9 cellular contexts compared by ENCODE assay signal in the genomic region with DNA sequence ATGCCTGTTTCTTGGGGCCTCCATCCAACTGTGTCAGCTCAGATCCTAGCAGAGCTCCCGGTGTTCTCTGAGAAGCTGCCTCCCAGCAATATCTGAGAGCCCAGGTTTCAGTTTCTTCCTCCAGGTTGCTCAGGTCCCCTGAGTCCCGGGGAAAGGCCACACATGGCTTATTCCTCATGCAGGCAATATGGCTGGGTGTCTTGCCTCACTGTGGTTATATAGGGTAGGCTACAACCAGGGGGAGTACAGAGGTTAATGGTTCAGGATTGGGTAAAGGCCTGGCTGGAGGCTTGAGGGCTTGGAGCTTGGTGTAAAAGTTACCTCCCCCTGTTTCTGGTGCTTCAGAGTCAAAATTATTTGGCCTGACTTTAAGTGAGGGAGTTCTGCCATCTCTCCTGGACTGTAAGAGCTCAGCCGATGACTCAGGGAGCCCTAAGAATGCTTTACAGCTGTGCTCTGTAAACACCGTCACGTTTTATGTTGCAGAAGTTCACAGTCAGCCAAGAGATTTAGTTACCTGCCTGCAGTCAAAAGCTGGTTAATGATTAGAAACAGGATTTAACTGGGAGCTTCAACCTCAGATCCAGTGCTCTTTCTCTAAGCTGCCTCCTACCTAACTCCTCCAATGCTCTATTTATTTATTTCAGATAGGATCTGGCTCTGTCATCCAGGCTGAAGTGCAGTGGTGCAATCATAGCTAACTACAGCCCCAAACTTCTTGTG. TPM values are rescaled to one million over a fixed set of nuclear protein-coding genes. Genes with fewer than 3 reads are reported as not detected.
DNase-seq lines count a peak whose midpoint lies in the region; ATAC-seq and TF ChIP-seq lines count a peak whose summit lies in the region.
"Had no signal": no experiment of that assay in that cellular context is flagged by ENCODE, and none has a peak within 500 bp of the region (broad histone marks: within the 10 kb centered on the region; RNA-seq: fewer than 3 reads in every experiment).

No MANE protein-coding gene starts in this region.

- no peaks in the 10 kb centered on the region for H3K27me3 ChIP-seq in MM.1S (replicated peaks; ENCODE audit: insufficient read depth, low read length)
- no peaks in the 10 kb centered on the region for H3K27me3 ChIP-seq in H7 (ENCODE audit: control insufficient read depth, insufficient read depth, low read length)

- CTCF ChIA-PET in GM10248 (lab: Yijun Ruan, JAX): interaction anchor here (0.8 to 3.0 kb wide), 23 partner anchors 9 to 449 kb away, joined by 3 to 29 read pairs (median 5); no protein-coding TSS in a partner anchor
- CTCF ChIA-PET in activated naive CD4-positive, alpha-beta T cell treated with anti-CD3 and anti-CD28 coated beads, Interleukin-2, amount 10 ng/mL, durations not matched to agents 7 days and 5 days (lab: Charles Lee): interaction anchor here (0.6 to 4.6 kb wide), 18 partner anchors 13 to 449 kb away, joined by 3 to 35 read pairs (median 3); partner anchors contain the start of gene UBAP2

- DNase-seq in COLO668 (lab: John Stamatoyannopoulos, UW; ENCODE audit: unreplicated experiment): peak; percentile 67
- no peak for DNase-seq in MM.1S
- DNase-seq in epithelial cell of proximal tubule (ENCODE audit: low read depth): peak; percentile 84
- DNase-seq in non-pigmented ciliary epithelial cell (ENCODE audit: low read depth): peak; percentile 65
- DNase-seq in GM10248 (ENCODE audit: extremely low spot score): no peak
- DNase-seq in H7: no peak
- no peak for DNase-seq in activated naive CD4-positive, alpha-beta T cell treated with anti-CD3 and anti-CD28 coated beads, Interleukin-2, amount 10 ng/mL, durations not matched to agents 7 days and 5 days
- DNase-seq: T-helper 17 cell had no signal

- H3K36me3 Mint-ChIP-seq in activated naive CD4-positive, alpha-beta T cell treated with anti-CD3 and anti-CD28 coated beads, Interleukin-2, amount 10 ng/mL, durations not matched to agents 7 days and 5 days: no peaks in the 10 kb centered on the region

- no peak overlapping the region for H3K4me2 ChIP-seq in MM.1S (ENCODE audit: low read depth, low read length)

- no peaks in the 10 kb centered on the region for H3K36me3 ChIP-seq in MM.1S (replicated peaks; ENCODE audit: insufficient read depth, low read length)
- H3K36me3 ChIP-seq in H7 (replicated peaks; ENCODE audit: control insufficient read depth, insufficient read depth, low read length): no peaks in the 10 kb centered on the region

- no peaks in the 10 kb centered on the region for H3K9me3 ChIP-seq in MM.1S (replicated peaks; ENCODE audit: insufficient read depth, low read length)

- no peak overlapping the region for H3K9ac ChIP-seq in MM.1S (ENCODE audit: low read length)

- H3K27ac Mint-ChIP-seq in activated naive CD4-positive, alpha-beta T cell treated with anti-CD3 and anti-CD28 coated beads, Interleukin-2, amount 10 ng/mL, durations not matched to agents 7 days and 5 days: no peak overlapping the region
- H3K27ac Mint-ChIP-seq: T-helper 17 cell had no signal

- TF ChIP-seq CTCF in MM.1S (IDR thresholded peaks at IDR 0.05; ENCODE audit: low read length) (no peak), epithelial cell of proximal tubule (conservative IDR thresholded peaks at IDR 0.05; ENCODE audit: low read depth, low read length) (no peak), GM10248 (IDR thresholded peaks at IDR 0.05; ENCODE audit: control extremely low read depth, extremely low read depth, low read depth, missing control alignments) (no peak)

- H3K27ac ChIP-seq in MM.1S (ENCODE audit: low read length): no peak overlapping the region

- H3K9me2 ChIP-seq in MM.1S (replicated peaks; ENCODE audit: insufficient read depth, low read length): no peaks in the 10 kb centered on the region

- no peak for ATAC-seq in GM19328 (IDR thresholded peaks at IDR 0.05; ENCODE audit: unreplicated experiment)
- ATAC-seq: T-helper 17 cell had no signal

- H3K4me3 Mint-ChIP-seq in activated naive CD4-positive, alpha-beta T cell treated with anti-CD3 and anti-CD28 coated beads, Interleukin-2, amount 10 ng/mL, durations not matched to agents 7 days and 5 days: no peak overlapping the region
- H3K4me3 Mint-ChIP-seq: T-helper 17 cell had no signal

- H3K27me3 Mint-ChIP-seq in activated naive CD4-positive, alpha-beta T cell treated with anti-CD3 and anti-CD28 coated beads, Interleukin-2, amount 10 ng/mL, durations not matched to agents 7 days and 5 days: no peaks in the 10 kb centered on the region
- H3K27me3 Mint-ChIP-seq: T-helper 17 cell had no signal

- H2AFZ ChIP-seq in MM.1S (ENCODE audit: low read length): peak overlapping the region; percentile 54; the same call in 1 of the 2 replicates

- peaks cover 16% of the 10 kb centered on the region for H3K4me1 ChIP-seq in MM.1S (ENCODE audit: low read length)

- H3K4me3 ChIP-seq in MM.1S (ENCODE audit: low read length) (no peak overlapping the region), epithelial cell of proximal tubule (ENCODE audit: low read depth, low read length) (no peak overlapping the region), H7 (ENCODE audit: insufficient read depth, low read depth, low read length) (no peak overlapping the region)

- H3K4me1 Mint-ChIP-seq in activated naive CD4-positive, alpha-beta T cell treated with anti-CD3 and anti-CD28 coated beads, Interleukin-2, amount 10 ng/mL, durations not matched to agents 7 days and 5 days: peaks cover 10% of the 10 kb centered on the region

- no peaks in the 10 kb centered on the region for H3K9me3 Mint-ChIP-seq in activated naive CD4-positive, alpha-beta T cell treated with anti-CD3 and anti-CD28 coated beads, Interleukin-2, amount 10 ng/mL, durations not matched to agents 7 days and 5 days

- peaks cover 5% of the 10 kb centered on the region; the same call in 1 of the 2 replicates for H3F3A ChIP-seq in MM.1S (ENCODE audit: insufficient read depth, low read length)

- H4K20me1 ChIP-seq in MM.1S (ENCODE audit: insufficient read depth, low read length): no peaks in the 10 kb centered on the region

- no peaks in the 10 kb centered on the region for H3K79me2 ChIP-seq in MM.1S (ENCODE audit: low read length)

- POLR2A ChIA-PET in GM10248 (lab: Yijun Ruan, JAX): interaction anchor here (0.5 kb wide), 2 partner anchors 111 to 175 kb away, joined by 3 to 5 read pairs; no protein-coding TSS in a partner anchor

RNA-seq across cellular contexts. Expression of gene UBAP2, which starts 24.3 kb away (rescaled TPM):
- 19.1 and 28.9 TPM in 2 replicates for total RNA-seq in epithelial cell of proximal tubule
- total RNA-seq in H7 (2014; rRNA removed; shearing (Covaris generic)): 20.8 and 24.8 TPM in 2 replicates

RNA-seq across cellular contexts. Expression of gene DCAF12, which starts 53.5 kb away (rescaled TPM):
- total RNA-seq in epithelial cell of proximal tubule: 26.2 and 32.3 TPM in 2 replicates
- total RNA-seq in H7 (2014; rRNA removed; shearing (Covaris generic)): 31.1 and 32.5 TPM in 2 replicates

Comparison
In these comparisons a context has a peak if more than half of its experiments do, and no peak if none do; other contexts are left out.
1. DNase-seq: peak in COLO668 (single experiment), epithelial cell of proximal tubule (single experiment) and non-pigmented ciliary epithelial cell (single experiment); none in MM.1S (single experiment), GM10248 (single experiment), H7 (single experiment) and activated naive CD4-positive, alpha-beta T cell treated with anti-CD3 and anti-CD28 coated beads, Interleukin-2, amount 10 ng/mL, durations not matched to agents 7 days and 5 days (single experiment).